38 cellular contexts compared by ENCODE assay signal in genomic region chr17:32725697-32726096, GRCh38.
"Had no signal": no experiment of that assay in that cellular context is flagged by ENCODE, and none has a peak within 500 bp of the region (broad histone marks: within the 10 kb centered on the region; RNA-seq: fewer than 3 reads in every experiment).

No MANE protein-coding gene starts in this region.

- H3K27ac ChIP-seq: ascending aorta, cardiac muscle cell, VCaP had no signal

- H3K9me3 Mint-ChIP-seq: activated T-cell treated with anti-CD3 and anti-CD28 coated beads, Interleukin-2, amount 50 U/mL, for 24 hours had no signal

- H3K27me3 Mint-ChIP-seq: activated CD4-positive, alpha-beta memory T cell treated with anti-CD3 and anti-CD28 coated beads, Interleukin-2, amount 10 ng/mL, durations not matched to agents 7 days and 5 days; activated CD4-positive, alpha-beta T cell treated with anti-CD3 and anti-CD28 coated beads for 36 hours; activated CD4-positive, alpha-beta T cell treated with anti-CD3 and anti-CD28 coated beads, Interleukin-2, amount 10 ng/mL, durations not matched to agents 7 days and 5 days; activated CD8-positive, alpha-beta memory T cell treated with anti-CD3 and anti-CD28 coated beads, Interleukin-2, amount 10 ng/mL, durations not matched to agents 7 days and 5 days; activated naive CD4-positive, alpha-beta T cell treated with anti-CD3 and anti-CD28 coated beads, Interleukin-2, amount 10 ng/mL, durations not matched to agents 7 days and 5 days; activated naive CD4-positive, alpha-beta T cell treated with anti-CD3 and anti-CD28 coated beads, Interleukin-2, amount 50 U/mL, for 24 hours; activated naive CD8-positive, alpha-beta T cell; activated naive CD8-positive, alpha-beta T cell treated with anti-CD3 and anti-CD28 coated beads, Interleukin-2, amount 50 U/mL, for 24 hours; activated T-cell treated with anti-CD3 and anti-CD28 coated beads, Interleukin-2, amount 50 U/mL, for 24 hours; central memory CD8-positive, alpha-beta T cell had no signal

- H3K4me1 Mint-ChIP-seq: activated CD4-positive, alpha-beta memory T cell treated with anti-CD3 and anti-CD28 coated beads, Interleukin-2, amount 10 ng/mL, durations not matched to agents 7 days and 5 days; activated CD4-positive, alpha-beta T cell treated with anti-CD3 and anti-CD28 coated beads for 36 hours; activated CD4-positive, alpha-beta T cell treated with anti-CD3 and anti-CD28 coated beads, Interleukin-2, amount 10 ng/mL, durations not matched to agents 7 days and 5 days; activated CD8-positive, alpha-beta memory T cell treated with anti-CD3 and anti-CD28 coated beads, Interleukin-2, amount 10 ng/mL, durations not matched to agents 7 days and 5 days; activated naive CD4-positive, alpha-beta T cell treated with anti-CD3 and anti-CD28 coated beads, Interleukin-2, amount 10 ng/mL, durations not matched to agents 7 days and 5 days; activated naive CD4-positive, alpha-beta T cell treated with anti-CD3 and anti-CD28 coated beads, Interleukin-2, amount 50 U/mL, for 24 hours; activated naive CD8-positive, alpha-beta T cell treated with anti-CD3 and anti-CD28 coated beads, Interleukin-2, amount 10 ng/mL, durations not matched to agents 7 days and 5 days; activated naive CD8-positive, alpha-beta T cell treated with anti-CD3 and anti-CD28 coated beads, Interleukin-2, amount 50 U/mL, for 24 hours; central memory CD8-positive, alpha-beta T cell had no signal

- H3K4me3 Mint-ChIP-seq: activated CD4-positive, alpha-beta memory T cell treated with anti-CD3 and anti-CD28 coated beads, Interleukin-2, amount 10 ng/mL, durations not matched to agents 7 days and 5 days; activated CD4-positive, alpha-beta T cell treated with anti-CD3 and anti-CD28 coated beads for 36 hours; activated CD4-positive, alpha-beta T cell treated with anti-CD3 and anti-CD28 coated beads, Interleukin-2, amount 10 ng/mL, durations not matched to agents 7 days and 5 days; activated CD8-positive, alpha-beta memory T cell treated with anti-CD3 and anti-CD28 coated beads, Interleukin-2, amount 10 ng/mL, durations not matched to agents 7 days and 5 days; activated CD8-positive, alpha-beta T cell treated with anti-CD3 and anti-CD28 coated beads, Interleukin-2, amount 10 ng/mL, durations not matched to agents 7 days and 5 days; activated naive CD4-positive, alpha-beta T cell treated with anti-CD3 and anti-CD28 coated beads, Interleukin-2, amount 10 ng/mL, durations not matched to agents 7 days and 5 days; activated naive CD4-positive, alpha-beta T cell treated with anti-CD3 and anti-CD28 coated beads, Interleukin-2, amount 50 U/mL, for 24 hours; activated naive CD8-positive, alpha-beta T cell; activated naive CD8-positive, alpha-beta T cell treated with anti-CD3 and anti-CD28 coated beads, Interleukin-2, amount 10 ng/mL, durations not matched to agents 7 days and 5 days; activated naive CD8-positive, alpha-beta T cell treated with anti-CD3 and anti-CD28 coated beads, Interleukin-2, amount 50 U/mL, for 24 hours; activated T-cell treated with anti-CD3 and anti-CD28 coated beads, Interleukin-2, amount 50 U/mL, for 24 hours; brain; central memory CD8-positive, alpha-beta T cell; T-helper 1 cell treated with Interleukin-12 subunit alpha and Interleukin-12 subunit beta and Interleukin-4 antibody, amounts not matched to agents 30 μg/mL and 1 μg/mL, for 36 hours; T-helper 2 cell treated with Interferon-gamma antibody and Interleukin-4, amounts not matched to agents 5 μg/mL and 100 μg/mL, for 36 hours had no signal

- H3K4me1 ChIP-seq: ascending aorta had no signal

- H3K36me3 Mint-ChIP-seq: activated naive CD4-positive, alpha-beta T cell treated with anti-CD3 and anti-CD28 coated beads, Interleukin-2, amount 10 ng/mL, durations not matched to agents 7 days and 5 days had no signal

- H3K27me3 ChIP-seq: ascending aorta, cardiac muscle cell had no signal

- H3K27ac Mint-ChIP-seq: activated CD4-positive, alpha-beta memory T cell treated with anti-CD3 and anti-CD28 coated beads, Interleukin-2, amount 10 ng/mL, durations not matched to agents 7 days and 5 days; activated CD4-positive, alpha-beta T cell treated with anti-CD3 and anti-CD28 coated beads for 36 hours; activated CD4-positive, alpha-beta T cell treated with anti-CD3 and anti-CD28 coated beads, Interleukin-2, amount 10 ng/mL, durations not matched to agents 7 days and 5 days; activated CD8-positive, alpha-beta memory T cell treated with anti-CD3 and anti-CD28 coated beads, Interleukin-2, amount 10 ng/mL, durations not matched to agents 7 days and 5 days; activated CD8-positive, alpha-beta T cell treated with anti-CD3 and anti-CD28 coated beads, Interleukin-2, amount 10 ng/mL, durations not matched to agents 7 days and 5 days; activated naive CD4-positive, alpha-beta T cell treated with anti-CD3 and anti-CD28 coated beads, Interleukin-2, amount 10 ng/mL, durations not matched to agents 7 days and 5 days; activated naive CD4-positive, alpha-beta T cell treated with anti-CD3 and anti-CD28 coated beads, Interleukin-2, amount 50 U/mL, for 24 hours; activated naive CD8-positive, alpha-beta T cell; activated naive CD8-positive, alpha-beta T cell treated with anti-CD3 and anti-CD28 coated beads, Interleukin-2, amount 10 ng/mL, durations not matched to agents 7 days and 5 days; activated naive CD8-positive, alpha-beta T cell treated with anti-CD3 and anti-CD28 coated beads, Interleukin-2, amount 50 U/mL, for 24 hours; activated T-cell treated with anti-CD3 and anti-CD28 coated beads, Interleukin-2, amount 50 U/mL, for 24 hours; activated T-helper 2 cell treated with anti-CD3 and anti-CD28 coated beads, Interferon-gamma antibody, Interleukin-2, Interleukin-4, amounts not matched to agents 10 μg/mL and 5 μg/mL and 100 μg/mL, durations not matched to agents 14 hours and 24 hours and 36 hours; T-helper 1 cell treated with Interleukin-12 subunit alpha and Interleukin-12 subunit beta and Interleukin-4 antibody, amounts not matched to agents 30 μg/mL and 1 μg/mL, for 36 hours; T-helper 2 cell treated with Interferon-gamma antibody and Interleukin-4, amounts not matched to agents 5 μg/mL and 100 μg/mL, for 36 hours had no signal

- FAIRE-seq: bronchial epithelial cell had no signal

- H3K4me3 ChIP-seq: ascending aorta, cardiac muscle cell had no signal

- ATAC-seq: activated CD4-positive, alpha-beta T cell treated with anti-CD3 and anti-CD28 coated beads for 36 hours; activated CD4-positive, CD25-positive, alpha-beta regulatory T cell treated with anti-CD3 and anti-CD28 coated beads, Interleukin-2, amount 50 U/mL, for 24 hours; activated CD8-positive, alpha-beta memory T cell treated with anti-CD3 and anti-CD28 coated beads, Interleukin-2, amount 10 ng/mL, durations not matched to agents 7 days and 5 days; activated CD8-positive, alpha-beta T cell treated with anti-CD3 and anti-CD28 coated beads, Interleukin-2, amount 10 ng/mL, durations not matched to agents 7 days and 5 days; activated naive CD8-positive, alpha-beta T cell treated with anti-CD3 and anti-CD28 coated beads, Interleukin-2, amount 50 U/mL, for 24 hours had no signal

- H3K9me3 ChIP-seq: ascending aorta had no signal

- DNase-seq: activated CD4-positive, alpha-beta memory T cell treated with anti-CD3 and anti-CD28 coated beads, Interleukin-2, amount 10 ng/mL, durations not matched to agents 7 days and 5 days; activated CD4-positive, alpha-beta T cell treated with anti-CD3 and anti-CD28 coated beads for 1 hour; activated CD4-positive, alpha-beta T cell treated with anti-CD3 and anti-CD28 coated beads for 36 hours; activated CD4-positive, alpha-beta T cell treated with anti-CD3 and anti-CD28 coated beads for 48 hours; activated CD4-positive, alpha-beta T cell treated with anti-CD3 and anti-CD28 coated beads, Interleukin-2, amount 10 ng/mL, durations not matched to agents 7 days and 5 days; activated CD4-positive, alpha-beta T cell treated with anti-CD3 and anti-CD28 coated beads, Interleukin-2, amount 50 U/mL, for 48 hours; activated CD4-positive, CD25-positive, alpha-beta regulatory T cell; activated CD8-positive, alpha-beta memory T cell treated with anti-CD3 and anti-CD28 coated beads for 24 hours; activated CD8-positive, alpha-beta memory T cell treated with anti-CD3 and anti-CD28 coated beads, Interleukin-2, amount 10 ng/mL, durations not matched to agents 7 days and 5 days; activated CD8-positive, alpha-beta memory T cell treated with anti-CD3 and anti-CD28 coated beads, Interleukin-2, amount 50 U/mL, for 48 hours; activated CD8-positive, alpha-beta T cell treated with anti-CD3 and anti-CD28 coated beads, Interleukin-2, amount 10 ng/mL, durations not matched to agents 7 days and 5 days; activated effector memory CD4-positive, alpha-beta T cell treated with Interleukin-2 at 50 U/mL for 16 hours; activated gamma-delta T cell; activated naive CD4-positive, alpha-beta T cell treated with anti-CD3 and anti-CD28 coated beads, Interleukin-2, amount 10 ng/mL, durations not matched to agents 7 days and 5 days; activated naive CD4-positive, alpha-beta T cell treated with Interleukin-2 at 50 U/mL for 16 hours; activated naive CD8-positive, alpha-beta T cell treated with anti-CD3 and anti-CD28 coated beads, Interleukin-2, amount 10 ng/mL, durations not matched to agents 7 days and 5 days; activated naive CD8-positive, alpha-beta T cell treated with anti-CD3 and anti-CD28 coated beads, Interleukin-2, amount 50 U/mL, for 24 hours; activated T-cell treated with anti-CD3 and anti-CD28 coated beads, Interleukin-2, amount 50 U/mL, for 24 hours; activated T-cell treated with anti-CD3 and anti-CD28 coated beads, Interleukin-2, amount 50 U/mL, for 48 hours; amygdala; anterior cingulate cortex; caudate nucleus; cerebellar nuclear complex; T-helper 1 cell; T-helper 2 cell; T-helper 9 cell had no signal
